1 cellular context compared by ENCODE assay signal in genomic region chrX:119871599-119872395, GRCh38.
A peak's percentile ranks its signal among the peaks of the same experiment; 100 is the strongest.
TF ChIP-seq lines count a peak whose summit lies in the region.

TSS of gene NDUFA1 (plus strand) at chrX:119871832. CDS start at chrX:119871912, 80 bp downstream.
TSS of gene RNF113A (minus strand) at chrX:119871733. CDS start at chrX:119871613, 120 bp downstream.

TF ChIP-seq in HepG2, 621 proteins besides CTCF, POLR2A, EP300 and RAD21 (continued from another document and continues in another):
- no peak for TF ChIP-seq THAP8 (CRISPR knock-in tag; IDR thresholded peaks at IDR 0.05; ENCODE audit: borderline replicate concordance)
- TF ChIP-seq SMYD3 (CRISPR knock-in tag; IDR thresholded peaks at IDR 0.05) = 0 out of 2 replicates have a peak, but pooled peaks have one; percentile 71
- TF ChIP-seq, protein P1, sequence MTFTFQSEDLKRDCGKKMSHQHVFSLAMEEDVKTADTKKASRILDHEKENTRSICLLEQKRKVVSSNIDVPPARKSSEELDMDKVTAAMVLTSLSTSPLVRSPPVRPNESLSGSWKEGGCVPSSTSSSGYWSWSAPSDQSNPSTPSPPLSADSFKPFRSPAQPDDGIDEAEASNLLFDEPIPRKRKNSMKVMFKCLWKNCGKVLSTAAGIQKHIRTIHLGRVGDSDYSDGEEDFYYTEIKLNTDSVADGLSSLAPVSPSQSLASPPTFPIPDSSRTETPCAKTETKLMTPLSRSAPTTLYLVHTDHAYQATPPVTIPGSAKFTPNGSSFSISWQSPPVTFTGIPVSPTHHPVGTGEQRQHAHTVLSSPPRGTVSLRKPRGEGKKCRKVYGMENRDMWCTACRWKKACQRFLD (CRISPR knock-in tag; IDR thresholded peaks at IDR 0.05; ENCODE audit: borderline replicate concordance) = peak; percentile 84; the same call in 1 of the 2 replicates
- TF ChIP-seq PREB (CRISPR knock-in tag; IDR thresholded peaks at IDR 0.05) = no peak
- TF ChIP-seq KLF16 (CRISPR knock-in tag; IDR thresholded peaks at IDR 0.05) = peak in 1 of 2 experiments; percentile 80; a peak in 2 of 4 replicates
- TF ChIP-seq ZC3H13 (CRISPR knock-in tag; IDR thresholded peaks at IDR 0.05) = peak; percentile 85
- peak; percentile 60 for TF ChIP-seq CREB1 (IDR thresholded peaks at IDR 0.05)
- peak; percentile 86 for TF ChIP-seq CREB1 (CRISPR knock-in tag; IDR thresholded peaks at IDR 0.05)
- TF ChIP-seq YY1 (IDR thresholded peaks at IDR 0.05; ENCODE audit: insufficient read depth, insufficient replicate concordance, low read depth, low read length) = peak; percentile 37
- no peak for TF ChIP-seq DNMT3B (CRISPR knock-in tag; conservative IDR thresholded peaks at IDR 0.05)
- TF ChIP-seq CREM (IDR thresholded peaks at IDR 0.05) = peak; percentile 67
- no peak for TF ChIP-seq CREM (CRISPR knock-in tag; IDR thresholded peaks at IDR 0.05)
- TF ChIP-seq, protein P2, sequence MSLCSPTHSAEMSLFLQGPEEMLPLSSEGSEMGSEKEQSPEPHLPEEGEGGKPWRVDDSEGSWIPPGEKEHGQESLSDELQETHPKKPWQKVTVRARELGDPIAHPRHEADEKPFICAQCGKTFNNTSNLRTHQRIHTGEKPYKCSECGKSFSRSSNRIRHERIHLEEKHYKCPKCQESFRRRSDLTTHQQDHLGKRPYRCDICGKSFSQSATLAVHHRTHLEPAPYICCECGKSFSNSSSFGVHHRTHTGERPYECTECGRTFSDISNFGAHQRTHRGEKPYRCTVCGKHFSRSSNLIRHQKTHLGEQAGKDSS (CRISPR knock-in tag; IDR thresholded peaks at IDR 0.05; ENCODE audit: borderline replicate concordance, low read depth) = no peak
- TF ChIP-seq U2AF1 (optimal IDR thresholded peaks at IDR 0.05; ENCODE audit: low read depth, low read length) = peak; percentile 54
- TF ChIP-seq ETV5 (CRISPR knock-in tag; IDR thresholded peaks at IDR 0.05; ENCODE audit: borderline replicate concordance) = peak; percentile 48; the same call in 1 of the 2 replicates
- TF ChIP-seq NAIF1 (CRISPR knock-in tag; IDR thresholded peaks at IDR 0.05; ENCODE audit: borderline replicate concordance) = peak; percentile 63; the same call in 1 of the 2 replicates
- TF ChIP-seq, protein P3, sequence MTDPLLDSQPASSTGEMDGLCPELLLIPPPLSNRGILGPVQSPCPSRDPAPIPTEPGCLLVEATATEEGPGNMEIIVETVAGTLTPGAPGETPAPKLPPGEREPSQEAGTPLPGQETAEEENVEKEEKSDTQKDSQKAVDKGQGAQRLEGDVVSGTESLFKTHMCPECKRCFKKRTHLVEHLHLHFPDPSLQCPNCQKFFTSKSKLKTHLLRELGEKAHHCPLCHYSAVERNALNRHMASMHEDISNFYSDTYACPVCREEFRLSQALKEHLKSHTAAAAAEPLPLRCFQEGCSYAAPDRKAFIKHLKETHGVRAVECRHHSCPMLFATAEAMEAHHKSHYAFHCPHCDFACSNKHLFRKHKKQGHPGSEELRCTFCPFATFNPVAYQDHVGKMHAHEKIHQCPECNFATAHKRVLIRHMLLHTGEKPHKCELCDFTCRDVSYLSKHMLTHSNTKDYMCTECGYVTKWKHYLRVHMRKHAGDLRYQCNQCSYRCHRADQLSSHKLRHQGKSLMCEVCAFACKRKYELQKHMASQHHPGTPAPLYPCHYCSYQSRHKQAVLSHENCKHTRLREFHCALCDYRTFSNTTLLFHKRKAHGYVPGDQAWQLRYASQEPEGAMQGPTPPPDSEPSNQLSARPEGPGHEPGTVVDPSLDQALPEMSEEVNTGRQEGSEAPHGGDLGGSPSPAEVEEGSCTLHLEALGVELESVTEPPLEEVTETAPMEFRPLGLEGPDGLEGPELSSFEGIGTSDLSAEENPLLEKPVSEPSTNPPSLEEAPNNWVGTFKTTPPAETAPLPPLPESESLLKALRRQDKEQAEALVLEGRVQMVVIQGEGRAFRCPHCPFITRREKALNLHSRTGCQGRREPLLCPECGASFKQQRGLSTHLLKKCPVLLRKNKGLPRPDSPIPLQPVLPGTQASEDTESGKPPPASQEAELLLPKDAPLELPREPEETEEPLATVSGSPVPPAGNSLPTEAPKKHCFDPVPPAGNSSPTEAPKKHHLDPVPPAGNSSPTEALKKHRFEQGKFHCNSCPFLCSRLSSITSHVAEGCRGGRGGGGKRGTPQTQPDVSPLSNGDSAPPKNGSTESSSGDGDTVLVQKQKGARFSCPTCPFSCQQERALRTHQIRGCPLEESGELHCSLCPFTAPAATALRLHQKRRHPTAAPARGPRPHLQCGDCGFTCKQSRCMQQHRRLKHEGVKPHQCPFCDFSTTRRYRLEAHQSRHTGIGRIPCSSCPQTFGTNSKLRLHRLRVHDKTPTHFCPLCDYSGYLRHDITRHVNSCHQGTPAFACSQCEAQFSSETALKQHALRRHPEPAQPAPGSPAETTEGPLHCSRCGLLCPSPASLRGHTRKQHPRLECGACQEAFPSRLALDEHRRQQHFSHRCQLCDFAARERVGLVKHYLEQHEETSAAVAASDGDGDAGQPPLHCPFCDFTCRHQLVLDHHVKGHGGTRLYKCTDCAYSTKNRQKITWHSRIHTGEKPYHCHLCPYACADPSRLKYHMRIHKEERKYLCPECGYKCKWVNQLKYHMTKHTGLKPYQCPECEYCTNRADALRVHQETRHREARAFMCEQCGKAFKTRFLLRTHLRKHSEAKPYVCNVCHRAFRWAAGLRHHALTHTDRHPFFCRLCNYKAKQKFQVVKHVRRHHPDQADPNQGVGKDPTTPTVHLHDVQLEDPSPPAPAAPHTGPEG (CRISPR knock-in tag; IDR thresholded peaks at IDR 0.05) = peak; percentile 53; the same call in 1 of the 2 replicates
- TF ChIP-seq ETS1 (CRISPR knock-in tag; IDR thresholded peaks at IDR 0.05) = peak; percentile 69; the same call in 1 of the 2 replicates
- TF ChIP-seq ZNF7 (CRISPR knock-in tag; IDR thresholded peaks at IDR 0.05) = no peak
- 0 out of 4 replicates have a peak, but pooled peaks of 1 of the 2 experiments have one; percentile 33 for TF ChIP-seq ATF4 (CRISPR knock-in tag; IDR thresholded peaks at IDR 0.05)
- peak; percentile 31; the same call in 1 of the 2 replicates for TF ChIP-seq IRF9 (CRISPR knock-in tag; IDR thresholded peaks at IDR 0.05; ENCODE audit: borderline replicate concordance)
- TF ChIP-seq NFAT5 (CRISPR knock-in tag; IDR thresholded peaks at IDR 0.05) = no peak
- no peak; the same call in 1 of the 2 replicates for TF ChIP-seq ZNF460 (CRISPR knock-in tag; IDR thresholded peaks at IDR 0.05; ENCODE audit: borderline replicate concordance)
- peak; percentile 70; the same call in 1 of the 2 replicates for TF ChIP-seq GMEB2 (CRISPR knock-in tag; IDR thresholded peaks at IDR 0.05; ENCODE audit: low read depth)
- 0 out of 2 replicates have a peak, but pooled peaks have one; percentile 75 for TF ChIP-seq SMAD1 (CRISPR knock-in tag; IDR thresholded peaks at IDR 0.05; ENCODE audit: borderline replicate concordance, low read depth)
